In genomic region chr11:70678931-70679900, GRCh38 we compare ENCODE assay signal across 15 cellular contexts.
DNase-seq lines count a peak whose midpoint lies in the region; ATAC-seq and TF ChIP-seq lines count a peak whose summit lies in the region.
"Had no signal": no experiment of that assay in that cellular context is flagged by ENCODE, and none has a peak within 500 bp of the region (broad histone marks: within the 10 kb centered on the region; RNA-seq: fewer than 3 reads in every experiment).

No MANE protein-coding gene starts in this region.

- H2AFZ ChIP-seq in mesenchymal stem cell (ENCODE audit: low read depth, low read length): no peak overlapping the region

- H3K4me1 Mint-ChIP-seq in progenitor cell of endocrine pancreas (ENCODE audit: low read depth): no peaks in the 10 kb centered on the region
- no peaks in the 10 kb centered on the region for H3K4me1 Mint-ChIP-seq in activated T-helper 17 cell treated with anti-CD3 and anti-CD28 coated beads, Interleukin-2, amount 50 U/mL, for 72 hours
- H3K4me1 Mint-ChIP-seq: B cell had no signal

- H2BK12ac ChIP-seq in mesenchymal stem cell (ENCODE audit: low read length in 2 of 2): no peak overlapping the region

- H2BK5ac ChIP-seq in mesenchymal stem cell (ENCODE audit: low read depth, low read length, poor library complexity, severe bottlenecking): no peak overlapping the region

- H3K9me3 ChIP-seq in RWPE2 (ENCODE audit: severe bottlenecking) (no peaks in the 10 kb centered on the region), mesenchymal stem cell (ENCODE audit: control insufficient read depth, low read length) (no peaks in the 10 kb centered on the region), tibial nerve (no peaks in the 10 kb centered on the region)
- H3K9me3 ChIP-seq: HAP-1 had no signal

- H3K4me3 Mint-ChIP-seq in progenitor cell of endocrine pancreas (ENCODE audit: low read depth): no peak overlapping the region
- no peak overlapping the region for H3K4me3 Mint-ChIP-seq in activated T-helper 17 cell treated with anti-CD3 and anti-CD28 coated beads, Interleukin-2, amount 50 U/mL, for 72 hours
- H3K4me3 Mint-ChIP-seq: B cell; CD8-positive, alpha-beta T cell had no signal

- H3K36me3 ChIP-seq in H7 (replicated peaks; ENCODE audit: control insufficient read depth, insufficient read depth, low read length) (no peaks in the 10 kb centered on the region), RWPE2 (ENCODE audit: low read depth) (no peaks in the 10 kb centered on the region), mesenchymal stem cell (ENCODE audit: control insufficient read depth in 1 of 2, insufficient read depth in 2 of 2, low read depth in 1 of 2, low read length in 2 of 2) (no peaks in the 10 kb centered on the region), tibial nerve (no peaks in the 10 kb centered on the region)
- H3K36me3 ChIP-seq: BLaER1 treated with 17β-estradiol and CSF1 and Interleukin-3, amounts not matched to agents 10 nM and 100 nM; HAP-1 had no signal

- H2BK15ac ChIP-seq in mesenchymal stem cell (ENCODE audit: low read depth, poor library complexity, severe bottlenecking): no peak overlapping the region

- WGBS in mesenchymal stem cell: 86% methylated on average over 28 of the region's 29 CpGs
- 87 to 91% methylated on average over 17 to 25 of the region's 29 CpGs for WGBS in tibial nerve, 2 donors

- no peak overlapping the region for H2AK5ac ChIP-seq in mesenchymal stem cell (ENCODE audit: low read length, severe bottlenecking)

- H3K27me3 ChIP-seq in H7 (ENCODE audit: control insufficient read depth, insufficient read depth, low read length) (no peaks in the 10 kb centered on the region), RWPE2 (ENCODE audit: insufficient read depth, poor library complexity, severe bottlenecking) (no peaks in the 10 kb centered on the region), mesenchymal stem cell (ENCODE audit: control insufficient read depth in 1 of 2, insufficient read depth in 1 of 2, low read length in 2 of 2) (peaks cover 0 to 4% of the 10 kb centered on the region in 2 experiments), tibial nerve (no peaks in the 10 kb centered on the region)

- ATAC-seq in RWPE2 (ENCODE audit: low read depth): no peak
- no peak for ATAC-seq in activated T-helper 17 cell treated with anti-CD3 and anti-CD28 coated beads, Interleukin-2, amount 50 U/mL, for 72 hours (replicated peaks)
- ATAC-seq: CD8-positive, alpha-beta T cell had no signal

- no peaks in the 10 kb centered on the region for H3K4me1 ChIP-seq in RWPE2 (ENCODE audit: insufficient read depth, poor library complexity, severe bottlenecking)
- no peaks in the 10 kb centered on the region for H3K4me1 ChIP-seq in mesenchymal stem cell (ENCODE audit: control insufficient read depth, insufficient read depth, low read depth, low read length)
- no peaks in the 10 kb centered on the region for H3K4me1 ChIP-seq in tibial nerve
- H3K4me1 ChIP-seq: HAP-1 had no signal

- DNase-seq in H7: peak; percentile 43
- DNase-seq in RWPE2 (ENCODE audit: low spot score): peak; percentile 44
- DNase-seq in mesenchymal stem cell: no peak
- no peak for DNase-seq in progenitor cell of endocrine pancreas (ENCODE audit: low spot score, unreplicated experiment)
- DNase-seq in NAMALWA (ENCODE audit: low spot score): no peak
- DNase-seq in tibial nerve (ENCODE audit: low spot score in 2 of 2): no peak
- DNase-seq: Calu3; CD8-positive, alpha-beta T cell; DMS79 treated with DMSO at 0.1 percent for 48 hours; GF-D8; GOT3 had no signal

- H4K91ac ChIP-seq in mesenchymal stem cell (ENCODE audit: low read length): no peak overlapping the region

- no peak for TF ChIP-seq POLR2A in tibial nerve (IDR thresholded peaks at IDR 0.05)

- H3K4me3 ChIP-seq in H7 (ENCODE audit: insufficient read depth, low read depth, low read length): no peak overlapping the region
- no peak overlapping the region for H3K4me3 ChIP-seq in RWPE2 (ENCODE audit: severe bottlenecking)
- no peak overlapping the region for H3K4me3 ChIP-seq in mesenchymal stem cell (ENCODE audit: insufficient read depth in 1 of 2, low read depth in 1 of 2, low read length in 2 of 2)
- no peak overlapping the region for H3K4me3 ChIP-seq in tibial nerve
- H3K4me3 ChIP-seq: BLaER1 treated with 17β-estradiol and CSF1 and Interleukin-3, amounts not matched to agents 10 nM and 100 nM; HAP-1 had no signal

- H3K27me3 Mint-ChIP-seq in progenitor cell of endocrine pancreas: no peaks in the 10 kb centered on the region
- peaks cover 4% of the 10 kb centered on the region for H3K27me3 Mint-ChIP-seq in activated T-helper 17 cell treated with anti-CD3 and anti-CD28 coated beads, Interleukin-2, amount 50 U/mL, for 72 hours
- H3K27me3 Mint-ChIP-seq: B cell had no signal

- no peak overlapping the region for H3K4ac ChIP-seq in mesenchymal stem cell (ENCODE audit: low read depth in 1 of 2, low read length in 2 of 2)

- no peak for TF ChIP-seq EP300 in tibial nerve (IDR thresholded peaks at IDR 0.05)

- H3K9ac ChIP-seq in mesenchymal stem cell (ENCODE audit: low read length): no peak overlapping the region
- H3K9ac ChIP-seq: BLaER1 treated with 17β-estradiol and CSF1 and Interleukin-3, amounts not matched to agents 10 nM and 100 nM had no signal

- H3K27ac Mint-ChIP-seq in progenitor cell of endocrine pancreas: peak overlapping the region; percentile 71
- H3K27ac Mint-ChIP-seq in activated T-helper 17 cell treated with anti-CD3 and anti-CD28 coated beads, Interleukin-2, amount 50 U/mL, for 72 hours: no peak overlapping the region
- H3K27ac Mint-ChIP-seq: B cell; CD8-positive, alpha-beta T cell had no signal

- H4K8ac ChIP-seq in mesenchymal stem cell (ENCODE audit: low read length): peak overlapping the region; percentile 25

- no peaks in the 10 kb centered on the region for H3K9me3 Mint-ChIP-seq in progenitor cell of endocrine pancreas (ENCODE audit: low read depth)
- no peaks in the 10 kb centered on the region for H3K9me3 Mint-ChIP-seq in activated T-helper 17 cell treated with anti-CD3 and anti-CD28 coated beads, Interleukin-2, amount 50 U/mL, for 72 hours
- H3K9me3 Mint-ChIP-seq: CD8-positive, alpha-beta T cell had no signal

- H2BK120ac ChIP-seq in mesenchymal stem cell (ENCODE audit: low read depth, low read length): no peak overlapping the region

- no peaks in the 10 kb centered on the region for H3K36me3 Mint-ChIP-seq in progenitor cell of endocrine pancreas (ENCODE audit: insufficient read depth)
- H3K36me3 Mint-ChIP-seq in activated T-helper 17 cell treated with anti-CD3 and anti-CD28 coated beads, Interleukin-2, amount 50 U/mL, for 72 hours (ENCODE audit: low read depth): no peaks in the 10 kb centered on the region
- H3K36me3 Mint-ChIP-seq: CD8-positive, alpha-beta T cell had no signal

- no peak overlapping the region for H3K27ac ChIP-seq in RWPE2 (ENCODE audit: poor library complexity, severe bottlenecking)
- no peak overlapping the region for H3K27ac ChIP-seq in mesenchymal stem cell (ENCODE audit: low read length, poor library complexity, severe bottlenecking)
- no peak overlapping the region for H3K27ac ChIP-seq in tibial nerve
- H3K27ac ChIP-seq: BLaER1 treated with 17β-estradiol and CSF1 and Interleukin-3, amounts not matched to agents 10 nM and 100 nM had no signal

- no peak overlapping the region for H3K23ac ChIP-seq in mesenchymal stem cell (ENCODE audit: low read length in 2 of 2)

- H3K18ac ChIP-seq in mesenchymal stem cell (ENCODE audit: low read depth in 1 of 2, low read length in 2 of 2): no peak overlapping the region

- H3K4me2 ChIP-seq in mesenchymal stem cell (ENCODE audit: low read length, poor library complexity, severe bottlenecking): no peak overlapping the region
- H3K4me2 ChIP-seq: BLaER1 treated with 17β-estradiol and CSF1 and Interleukin-3, amounts not matched to agents 10 nM and 100 nM had no signal

- H3K14ac ChIP-seq in mesenchymal stem cell (ENCODE audit: low read length in 2 of 2): no peak overlapping the region

- no peaks in the 10 kb centered on the region for H3K79me1 ChIP-seq in mesenchymal stem cell (replicated peaks; ENCODE audit: low read length, poor library complexity, severe bottlenecking)

- TF ChIP-seq CTCF in RWPE2 (IDR thresholded peaks at IDR 0.05; ENCODE audit: poor library complexity, severe bottlenecking) (no peak), progenitor cell of endocrine pancreas (IDR thresholded peaks at IDR 0.05; ENCODE audit: unreplicated experiment) (no peak), tibial nerve (IDR thresholded peaks at IDR 0.05) (no peak)

Comparison
In these comparisons a context has a peak if more than half of its experiments do, and no peak if none do; other contexts are left out.
1. DNase-seq: peak in H7 (single experiment) and RWPE2 (single experiment); none in mesenchymal stem cell (single experiment), progenitor cell of endocrine pancreas (single experiment), NAMALWA (single experiment) and tibial nerve (0 of 2).